ENCODE assay signal across 9 cellular contexts in the genomic region with DNA sequence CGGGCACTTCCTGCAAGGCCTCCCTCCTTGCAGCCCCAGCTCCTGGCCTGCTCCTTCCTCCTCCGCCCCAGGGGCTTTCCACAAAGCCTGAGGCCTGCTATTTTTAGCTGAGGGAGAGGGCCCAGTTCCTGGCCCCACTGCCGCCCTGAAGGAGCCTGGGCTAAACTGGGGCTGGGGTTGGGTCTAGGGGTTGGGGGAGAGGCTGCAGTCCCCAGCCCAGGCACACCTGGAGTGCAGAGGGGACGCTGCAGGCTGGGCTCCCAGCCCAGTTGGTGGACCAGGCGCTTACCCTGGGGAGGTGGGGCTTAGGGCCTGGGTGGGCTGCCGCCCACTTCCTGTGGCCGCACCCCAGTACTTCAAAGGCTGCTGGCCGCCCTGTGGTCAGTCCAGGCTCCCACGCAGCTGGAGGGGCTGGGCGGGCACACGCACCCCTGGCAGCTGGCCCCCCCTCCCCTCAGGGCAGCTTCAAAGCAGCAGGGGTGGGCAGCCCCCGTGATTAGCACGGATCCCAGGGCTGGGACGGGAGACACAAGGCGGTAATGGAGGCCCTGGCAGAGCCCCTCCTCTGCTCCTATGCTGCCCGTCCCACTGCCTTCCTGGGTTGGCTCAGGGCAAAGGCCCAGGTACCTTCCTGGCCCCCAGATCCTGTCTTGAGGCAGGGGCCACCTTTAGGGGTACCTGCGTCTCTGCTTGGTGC. TPM values are rescaled to one million over a fixed set of nuclear protein-coding genes. Genes with fewer than 3 reads are reported as not detected.
DNase-seq lines count a peak whose midpoint lies in the region; ATAC-seq, FAIRE-seq and TF ChIP-seq lines count a peak whose summit lies in the region.
"Had no signal": no experiment of that assay in that cellular context is flagged by ENCODE, and none has a peak within 500 bp of the region (broad histone marks: within the 10 kb centered on the region; RNA-seq: fewer than 3 reads in every experiment).

No MANE protein-coding gene starts in this region.

- no peak overlapping the region for H3K4me3 Mint-ChIP-seq in activated CD8-positive, alpha-beta T cell treated with anti-CD3 and anti-CD28 coated beads, Interleukin-2, amount 10 ng/mL, durations not matched to agents 7 days and 5 days
- no peak overlapping the region for H3K4me3 Mint-ChIP-seq in activated CD8-positive, alpha-beta T cell treated with anti-CD3 and anti-CD28 coated beads for 36 hours
- no peak overlapping the region for H3K4me3 Mint-ChIP-seq in activated T-helper 17 cell treated with anti-CD3 and anti-CD28 coated beads, Interleukin-2, amount 50 U/mL, for 72 hours

- H3K36me3 ChIP-seq in uterus, result no peaks in the 10 kb centered on the region

- peaks cover 30% of the 10 kb centered on the region for H3K4me1 Mint-ChIP-seq in activated CD8-positive, alpha-beta T cell treated with anti-CD3 and anti-CD28 coated beads, Interleukin-2, amount 10 ng/mL, durations not matched to agents 7 days and 5 days (ENCODE audit: low read depth)
- peaks cover 37% of the 10 kb centered on the region for H3K4me1 Mint-ChIP-seq in activated CD8-positive, alpha-beta T cell treated with anti-CD3 and anti-CD28 coated beads for 36 hours (ENCODE audit: low read depth)
- H3K4me1 Mint-ChIP-seq in activated T-helper 17 cell treated with anti-CD3 and anti-CD28 coated beads, Interleukin-2, amount 50 U/mL, for 72 hours, result peaks cover 16% of the 10 kb centered on the region

- no peak for TF ChIP-seq CTCF in activated CD8-positive, alpha-beta T cell treated with anti-CD3 and anti-CD28 coated beads for 36 hours (IDR thresholded peaks at IDR 0.05)
- TF ChIP-seq CTCF in dorsolateral prefrontal cortex (IDR thresholded peaks at IDR 0.05 in 54 of 56, conservative IDR thresholded peaks at IDR 0.05 in 2 of 56; ENCODE audit: low read depth in 1 of 56, partially characterized antibody in 56 of 56), result no peak
- TF ChIP-seq CTCF in uterus (IDR thresholded peaks at IDR 0.05), result peak in 1 of 4 experiments; percentile 14

- H3K27ac Mint-ChIP-seq in activated CD8-positive, alpha-beta T cell treated with anti-CD3 and anti-CD28 coated beads, Interleukin-2, amount 10 ng/mL, durations not matched to agents 7 days and 5 days, result no peak overlapping the region
- H3K27ac Mint-ChIP-seq in activated CD8-positive, alpha-beta T cell treated with anti-CD3 and anti-CD28 coated beads for 36 hours, result no peak overlapping the region
- no peak overlapping the region for H3K27ac Mint-ChIP-seq in activated T-helper 17 cell treated with anti-CD3 and anti-CD28 coated beads, Interleukin-2, amount 50 U/mL, for 72 hours

- no peak for DNase-seq in activated CD8-positive, alpha-beta T cell treated with anti-CD3 and anti-CD28 coated beads, Interleukin-2, amount 10 ng/mL, durations not matched to agents 7 days and 5 days
- DNase-seq in activated CD8-positive, alpha-beta T cell treated with anti-CD3 and anti-CD28 coated beads for 36 hours, result no peak
- DNase-seq in dorsolateral prefrontal cortex, result peak in 1 of 10 donors; percentile 37
- DNase-seq in myocyte (ENCODE audit: low read depth), result peak; percentile 48
- DNase-seq in uterus, result peak in 1 of 2 donors; percentile 42
- no peak for DNase-seq in cerebellar nuclear complex (lab: John Stamatoyannopoulos, UW)
- no peak for DNase-seq in GM19239 (ENCODE audit: insufficient read length, low spot score)
- DNase-seq: activated T-cell treated with anti-CD3 and anti-CD28 coated beads, Interleukin-2, amount 50 U/mL, for 1 hour had no signal

- no peaks in the 10 kb centered on the region for H3K9me3 Mint-ChIP-seq in activated CD8-positive, alpha-beta T cell treated with anti-CD3 and anti-CD28 coated beads, Interleukin-2, amount 10 ng/mL, durations not matched to agents 7 days and 5 days (ENCODE audit: insufficient read depth)
- H3K9me3 Mint-ChIP-seq in activated CD8-positive, alpha-beta T cell treated with anti-CD3 and anti-CD28 coated beads for 36 hours, result no peaks in the 10 kb centered on the region
- no peaks in the 10 kb centered on the region for H3K9me3 Mint-ChIP-seq in activated T-helper 17 cell treated with anti-CD3 and anti-CD28 coated beads, Interleukin-2, amount 50 U/mL, for 72 hours

- peak; percentile 25 for ATAC-seq in activated CD8-positive, alpha-beta T cell treated with anti-CD3 and anti-CD28 coated beads, Interleukin-2, amount 10 ng/mL, durations not matched to agents 7 days and 5 days
- no peak for ATAC-seq in activated CD8-positive, alpha-beta T cell treated with anti-CD3 and anti-CD28 coated beads for 36 hours
- no peak for ATAC-seq in activated T-helper 17 cell treated with anti-CD3 and anti-CD28 coated beads, Interleukin-2, amount 50 U/mL, for 72 hours (replicated peaks)

- no peak for FAIRE-seq in GM19239 (lab: Jason Lieb, UNC)

- no peaks in the 10 kb centered on the region for H3K36me3 Mint-ChIP-seq in activated CD8-positive, alpha-beta T cell treated with anti-CD3 and anti-CD28 coated beads, Interleukin-2, amount 10 ng/mL, durations not matched to agents 7 days and 5 days (ENCODE audit: low read depth)
- H3K36me3 Mint-ChIP-seq in activated CD8-positive, alpha-beta T cell treated with anti-CD3 and anti-CD28 coated beads for 36 hours (ENCODE audit: low read depth), result no peaks in the 10 kb centered on the region
- H3K36me3 Mint-ChIP-seq in activated T-helper 17 cell treated with anti-CD3 and anti-CD28 coated beads, Interleukin-2, amount 50 U/mL, for 72 hours (ENCODE audit: low read depth), result peaks cover 6% of the 10 kb centered on the region

- peaks cover 0 to 48% (median 26%) of the 10 kb centered on the region in 45 donors for H3K27me3 ChIP-seq in dorsolateral prefrontal cortex
- no peaks in the 10 kb centered on the region for H3K27me3 ChIP-seq in uterus

- POLR2A ChIA-PET in activated CD8-positive, alpha-beta T cell treated with anti-CD3 and anti-CD28 coated beads, Interleukin-2, amount 10 ng/mL, durations not matched to agents 7 days and 5 days (lab: Charles Lee), result no interaction called here
- POLR2A ChIA-PET in activated CD8-positive, alpha-beta T cell treated with anti-CD3 and anti-CD28 coated beads for 36 hours (lab: Charles Lee), result interaction anchor here (0.6 to 1.0 kb wide), 2 partner anchors 12 to 227 kb away, joined by 3 read pairs; a partner anchor contains a TSS

- peak overlapping the region in 18 of 59 donors; percentile 4 to 45 (median 20) for H3K4me3 ChIP-seq in dorsolateral prefrontal cortex
- no peak overlapping the region for H3K4me3 ChIP-seq in uterus

- H3K27ac ChIP-seq in dorsolateral prefrontal cortex (peak overlapping the region in 51 of 59 donors; percentile 2 to 86 (median 65)), uterus (peak overlapping the region; percentile 74 to 80)

- peaks cover 9% of the 10 kb centered on the region for H3K27me3 Mint-ChIP-seq in activated CD8-positive, alpha-beta T cell treated with anti-CD3 and anti-CD28 coated beads, Interleukin-2, amount 10 ng/mL, durations not matched to agents 7 days and 5 days (ENCODE audit: low read depth)
- peaks cover 12% of the 10 kb centered on the region for H3K27me3 Mint-ChIP-seq in activated CD8-positive, alpha-beta T cell treated with anti-CD3 and anti-CD28 coated beads for 36 hours
- H3K27me3 Mint-ChIP-seq in activated T-helper 17 cell treated with anti-CD3 and anti-CD28 coated beads, Interleukin-2, amount 50 U/mL, for 72 hours, result no peaks in the 10 kb centered on the region

- CTCF ChIA-PET in activated CD8-positive, alpha-beta T cell treated with anti-CD3 and anti-CD28 coated beads, Interleukin-2, amount 10 ng/mL, durations not matched to agents 7 days and 5 days (lab: Charles Lee), result interaction anchor here (1.3 kb wide), 1 partner anchor 118 kb away, joined by 3 read pairs; a partner anchor contains a TSS
- CTCF ChIA-PET in activated CD8-positive, alpha-beta T cell treated with anti-CD3 and anti-CD28 coated beads for 36 hours (lab: Charles Lee), result interaction anchor here (1.5 kb wide), 1 partner anchor 11 kb away, joined by 5 read pairs; a partner anchor contains a TSS

- intact Hi-C loops in activated CD8-positive, alpha-beta T cell treated with anti-CD3 and anti-CD28 coated beads for 36 hours (cut with micrococcal nuclease), result no loop called here
- intact Hi-C loops in dorsolateral prefrontal cortex (cut with DNase I), result no loop called here
- intact Hi-C loops in uterus (cut with DNase I; ENCODE audit: low total_unique reads), result no loop called here

- H3K4me1 ChIP-seq in uterus, result peaks cover 0 to 36% of the 10 kb centered on the region in 2 donors

- peak in 1 of 2 donors; percentile 8 for TF ChIP-seq POLR2A in uterus (IDR thresholded peaks at IDR 0.05)

- no peaks in the 10 kb centered on the region for H3K9me3 ChIP-seq in uterus

RNA-seq across cellular contexts. Expression of a gene that starts 7.1 kb away (rescaled TPM):
- total RNA-seq in activated CD8-positive, alpha-beta T cell treated with anti-CD3 and anti-CD28 coated beads, Interleukin-2, amount 10 ng/mL, durations not matched to agents 7 days and 5 days, result not detected
- total RNA-seq in activated CD8-positive, alpha-beta T cell treated with anti-CD3 and anti-CD28 coated beads for 36 hours, result not detected
- total RNA-seq in dorsolateral prefrontal cortex, result under 1 TPM in 1 of 120 experiments, not detected in 119; 0.35 TPM
- total RNA-seq in myocyte, result not detected in 2 replicates
- not detected for polyA plus RNA-seq in myocyte (2012)
- total RNA-seq in uterus, result not detected
- total RNA-seq in activated T-helper 17 cell treated with anti-CD3 and anti-CD28 coated beads, Interleukin-2, amount 50 U/mL, for 72 hours, result under 1 TPM in 1 of 2 donors, not detected in 1; 0.19 TPM

RNA-seq across cellular contexts. Expression of a gene that starts 10.9 kb away (rescaled TPM):
- total RNA-seq in activated CD8-positive, alpha-beta T cell treated with anti-CD3 and anti-CD28 coated beads, Interleukin-2, amount 10 ng/mL, durations not matched to agents 7 days and 5 days, result 10 to 100 TPM; 35.7 to 40.0 TPM
- 10 to 100 TPM; 43.1 to 44.6 TPM for total RNA-seq in activated CD8-positive, alpha-beta T cell treated with anti-CD3 and anti-CD28 coated beads for 36 hours
- 100 to 1,000 TPM in 4 of 120 experiments, 10 to 100 TPM in 116; 61.5 to 125 (median 76.3) TPM for total RNA-seq in dorsolateral prefrontal cortex
- 94.4 and 99.0 TPM in 2 replicates for total RNA-seq in myocyte
- polyA plus RNA-seq in myocyte (2012), result 118 TPM
- 10 to 100 TPM; 44.1 to 77.8 (median 62.0) TPM for total RNA-seq in uterus
- 10 to 100 TPM; 54.8 to 92.9 TPM for total RNA-seq in activated T-helper 17 cell treated with anti-CD3 and anti-CD28 coated beads, Interleukin-2, amount 50 U/mL, for 72 hours

RNA-seq across cellular contexts. Expression of a gene that starts 23.2 kb away (rescaled TPM):
- total RNA-seq in activated CD8-positive, alpha-beta T cell treated with anti-CD3 and anti-CD28 coated beads, Interleukin-2, amount 10 ng/mL, durations not matched to agents 7 days and 5 days, result under 1 TPM in 1 of 2 experiments, not detected in 1; 0.10 TPM
- total RNA-seq in activated CD8-positive, alpha-beta T cell treated with anti-CD3 and anti-CD28 coated beads for 36 hours, result under 1 TPM; 0.31 to 0.38 TPM
- total RNA-seq in dorsolateral prefrontal cortex, result 10 to 100 TPM in 114 of 120 experiments, 1 to 10 TPM in 6; 7.8 to 28.3 (median 16.0) TPM
- 19.6 and 20.9 TPM in 2 replicates for total RNA-seq in myocyte
- polyA plus RNA-seq in myocyte (2012), result 9.0 TPM
- 10 to 100 TPM in 3 of 4 donors, 1 to 10 TPM in 1; 5.0 to 62.8 (median 38.8) TPM for total RNA-seq in uterus
- total RNA-seq in activated T-helper 17 cell treated with anti-CD3 and anti-CD28 coated beads, Interleukin-2, amount 50 U/mL, for 72 hours, result 1 to 10 TPM in 1 of 2 donors, under 1 TPM in 1; 0.54 to 6.2 TPM

RNA-seq across cellular contexts. Expression of a gene that starts 40.7 kb away (rescaled TPM):
- total RNA-seq in activated CD8-positive, alpha-beta T cell treated with anti-CD3 and anti-CD28 coated beads, Interleukin-2, amount 10 ng/mL, durations not matched to agents 7 days and 5 days, result 10 to 100 TPM; 47.3 to 48.1 TPM
- 10 to 100 TPM; 32.2 to 32.5 TPM for total RNA-seq in activated CD8-positive, alpha-beta T cell treated with anti-CD3 and anti-CD28 coated beads for 36 hours
- total RNA-seq in dorsolateral prefrontal cortex, result 100 to 1,000 TPM in 117 of 120 experiments, 10 to 100 TPM in 3; 69.5 to 175 (median 137) TPM
- total RNA-seq in myocyte, result 49.3 and 60.7 TPM in 2 replicates
- 50.6 TPM for polyA plus RNA-seq in myocyte (2012)
- total RNA-seq in uterus, result 10 to 100 TPM; 10.9 to 39.8 (median 25.6) TPM
- 10 to 100 TPM; 46.8 to 53.4 TPM for total RNA-seq in activated T-helper 17 cell treated with anti-CD3 and anti-CD28 coated beads, Interleukin-2, amount 50 U/mL, for 72 hours
